Comparison of ENCODE assay signal across 29 cellular contexts in genomic region chr9:36049408-36049807, GRCh38.
"Had no signal": no experiment of that assay in that cellular context is flagged by ENCODE, and none has a peak within 500 bp of the region (broad histone marks: within the 10 kb centered on the region; RNA-seq: fewer than 3 reads in every experiment).

No MANE protein-coding gene starts in this region.

- H3K27ac ChIP-seq: adrenal gland, body of pancreas, breast epithelium, SJCRH30, SK-N-MC had no signal

- H3K27ac Mint-ChIP-seq: activated B cell treated with CpG ODN at 0.5 μM for 24 hours; activated CD4-positive, alpha-beta memory T cell treated with anti-CD3 and anti-CD28 coated beads for 36 hours; activated naive CD4-positive, alpha-beta T cell treated with anti-CD3 and anti-CD28 coated beads for 36 hours; activated naive CD4-positive, alpha-beta T cell treated with anti-CD3 and anti-CD28 coated beads, Interleukin-2, amount 50 U/mL, for 72 hours; activated T-helper 1 cell treated with anti-CD3 and anti-CD28 coated beads, Interleukin-12 subunit alpha, Interleukin-12 subunit beta, Interleukin-2, Interleukin-4 antibody, amounts not matched to agents 30 ng/mL and 10 ng/mL and 1 ng/mL, durations not matched to agents 14 hours and 24 hours and 36 hours; T-helper 1 cell treated with Interleukin-12 subunit alpha and Interleukin-12 subunit beta and Interleukin-4 antibody, amounts not matched to agents 30 μg/mL and 1 μg/mL, for 36 hours; T-helper 2 cell treated with Interferon-gamma antibody and Interleukin-4, amounts not matched to agents 5 μg/mL and 100 μg/mL, for 36 hours had no signal

- H3K27me3 ChIP-seq: adrenal gland, body of pancreas, breast epithelium, SJCRH30 had no signal

- H3K36me3 ChIP-seq: adrenal gland, breast epithelium, SJCRH30 had no signal

- H3K27me3 Mint-ChIP-seq: activated B cell treated with CpG ODN at 0.5 μM for 24 hours; activated CD4-positive, alpha-beta memory T cell treated with anti-CD3 and anti-CD28 coated beads for 36 hours had no signal

- ATAC-seq: activated naive CD4-positive, alpha-beta T cell treated with anti-CD3 and anti-CD28 coated beads, Interleukin-2, amount 50 U/mL, for 72 hours; activated T-cell treated with anti-CD3 and anti-CD28 coated beads, Interleukin-2, amount 50 U/mL, for 4 hours; body of pancreas; PC-3 had no signal

- H3K36me3 Mint-ChIP-seq: activated naive CD4-positive, alpha-beta T cell treated with anti-CD3 and anti-CD28 coated beads, Interleukin-2, amount 50 U/mL, for 72 hours had no signal

- DNase-seq: activated B cell treated with CpG ODN at 0.5 μM for 24 hours; activated CD4-positive, alpha-beta memory T cell treated with anti-CD3 and anti-CD28 coated beads for 36 hours; activated CD4-positive, alpha-beta T cell treated with anti-CD3 and anti-CD28 coated beads for 4 hours; activated CD4-positive, alpha-beta T cell treated with anti-CD3 and anti-CD28 coated beads, Interleukin-2, amount 50 U/mL, for 1 hour; activated CD4-positive, CD25-positive, alpha-beta regulatory T cell treated with anti-CD3 and anti-CD28 coated beads, Interleukin-2, amount 50 U/mL, for 72 hours; activated CD8-positive, alpha-beta memory T cell treated with anti-CD3 and anti-CD28 coated beads, Interleukin-2, amount 50 U/mL, for 4 hours; activated gamma-delta T cell treated with Interleukin-2 at 50 U/mL for 16 hours; activated naive CD4-positive, alpha-beta T cell treated with anti-CD3 and anti-CD28 coated beads for 36 hours; activated T-cell treated with anti-CD3 and anti-CD28 coated beads for 4 hours; activated T-cell treated with anti-CD3 and anti-CD28 coated beads, Interleukin-2, amount 50 U/mL, for 4 hours; adrenal gland; body of pancreas; Karpas-422; KBM-7; NCI-H1105; NCI-H1436; NCI-H1694; NCI-H1930; NCI-H345; NCI-H524 treated with DMSO at 0.1 percent for 48 hours; PC-3; SHP77; SJCRH30 had no signal

- H3K4me3 Mint-ChIP-seq: activated B cell treated with CpG ODN at 0.5 μM for 24 hours; activated CD4-positive, alpha-beta memory T cell treated with anti-CD3 and anti-CD28 coated beads for 36 hours; activated naive CD4-positive, alpha-beta T cell treated with anti-CD3 and anti-CD28 coated beads for 36 hours; activated T-cell treated with anti-CD3 and anti-CD28 coated beads, Interleukin-2, amount 50 U/mL, for 4 hours; activated T-helper 1 cell treated with anti-CD3 and anti-CD28 coated beads, Interleukin-12 subunit alpha, Interleukin-12 subunit beta, Interleukin-2, Interleukin-4 antibody, amounts not matched to agents 30 ng/mL and 10 ng/mL and 1 ng/mL, durations not matched to agents 14 hours and 24 hours and 36 hours; T-helper 1 cell treated with Interleukin-12 subunit alpha and Interleukin-12 subunit beta and Interleukin-4 antibody, amounts not matched to agents 30 μg/mL and 1 μg/mL, for 36 hours; T-helper 2 cell treated with Interferon-gamma antibody and Interleukin-4, amounts not matched to agents 5 μg/mL and 100 μg/mL, for 36 hours had no signal

- H3K4me3 ChIP-seq: adrenal gland, body of pancreas, breast epithelium, SJCRH30, SK-N-MC had no signal

- H3K9me3 Mint-ChIP-seq: activated B cell treated with CpG ODN at 0.5 μM for 24 hours; activated CD4-positive, alpha-beta memory T cell treated with anti-CD3 and anti-CD28 coated beads for 36 hours; activated naive CD4-positive, alpha-beta T cell treated with anti-CD3 and anti-CD28 coated beads for 36 hours; activated naive CD4-positive, alpha-beta T cell treated with anti-CD3 and anti-CD28 coated beads, Interleukin-2, amount 50 U/mL, for 72 hours; activated T-cell treated with anti-CD3 and anti-CD28 coated beads, Interleukin-2, amount 50 U/mL, for 4 hours; activated T-helper 1 cell treated with anti-CD3 and anti-CD28 coated beads, Interleukin-12 subunit alpha, Interleukin-12 subunit beta, Interleukin-2, Interleukin-4 antibody, amounts not matched to agents 30 ng/mL and 10 ng/mL and 1 ng/mL, durations not matched to agents 14 hours and 24 hours and 36 hours; T-helper 1 cell treated with Interleukin-12 subunit alpha and Interleukin-12 subunit beta and Interleukin-4 antibody, amounts not matched to agents 30 μg/mL and 1 μg/mL, for 36 hours; T-helper 2 cell treated with Interferon-gamma antibody and Interleukin-4, amounts not matched to agents 5 μg/mL and 100 μg/mL, for 36 hours had no signal

- H3K9me3 ChIP-seq: adrenal gland, body of pancreas, breast epithelium, SJCRH30 had no signal

- H3K4me1 ChIP-seq: body of pancreas, breast epithelium, SJCRH30 had no signal
